ENCODE assay signal across 8 cellular contexts in the genomic region with DNA sequence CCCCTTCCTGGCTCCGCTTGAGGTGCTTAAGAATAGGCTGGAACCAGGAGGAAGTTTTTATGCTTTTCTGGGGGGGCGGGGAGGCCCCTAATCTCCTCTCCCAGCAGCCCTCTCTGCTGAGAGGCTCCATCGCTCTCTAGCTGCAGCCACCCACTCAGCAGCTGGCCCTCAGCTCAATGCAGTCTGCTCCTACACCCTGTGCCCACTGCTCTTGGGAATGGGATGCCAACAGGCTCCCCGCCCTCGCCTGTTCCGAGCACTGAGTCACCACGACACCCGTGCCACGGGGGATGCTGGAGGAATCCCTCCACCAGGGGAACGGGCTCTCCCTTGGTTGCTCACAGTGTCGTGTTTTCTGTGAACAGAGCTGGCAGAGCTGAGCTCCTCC. TPM values are rescaled to one million over a fixed set of nuclear protein-coding genes. Genes with fewer than 3 reads are reported as not detected.
A peak's percentile ranks its signal among the peaks of the same experiment; 100 is the strongest.
DNase-seq lines count a peak whose midpoint lies in the region; ATAC-seq and TF ChIP-seq lines count a peak whose summit lies in the region.

No MANE protein-coding gene starts in this region.

- H3K23ac ChIP-seq in mesendoderm (ENCODE audit: low read length) = no peak overlapping the region

- no peak overlapping the region for H3K4me2 ChIP-seq in mesendoderm (ENCODE audit: low read length)

- H2BK5ac ChIP-seq in mesendoderm (ENCODE audit: low read length) = no peak overlapping the region

- no peaks in the 10 kb centered on the region for H3K79me1 ChIP-seq in mesendoderm (ENCODE audit: low read length)

- no peaks in the 10 kb centered on the region for H3K36me3 ChIP-seq in mesendoderm (ENCODE audit: control insufficient read depth, insufficient read depth, low read length)
- peaks cover 0 to 12% (median 1%) of the 10 kb centered on the region in 4 donors for H3K36me3 ChIP-seq in upper lobe of left lung

- no peak for TF ChIP-seq POLR2A in upper lobe of left lung (IDR thresholded peaks at IDR 0.05)

- DNase-seq in activated naive CD4-positive, alpha-beta T cell treated with Interleukin-2 at 50 U/mL for 16 hours = peak; percentile 4
- no peak for DNase-seq in activated naive CD4-positive, alpha-beta T cell treated with anti-CD3 and anti-CD28 coated beads, Interleukin-2, amount 50 U/mL, for 16 hours
- no peak for DNase-seq in activated naive CD4-positive, alpha-beta T cell treated with anti-CD3 and anti-CD28 coated beads, Interleukin-2, amount 50 U/mL, for 72 hours (ENCODE audit: low spot score in 2 of 2)
- DNase-seq in mesendoderm (no peak), upper lobe of left lung (no peak), NCI-H524 treated with DMSO at 0.1 percent for 48 hours (lab: John Stamatoyannopoulos, UW) (no peak), left lobe of liver (ENCODE audit: low spot score) (no peak)

- H3K4ac ChIP-seq in mesendoderm (ENCODE audit: low read depth, low read length) = no peak overlapping the region

- H3K4me3 ChIP-seq in mesendoderm (ENCODE audit: low read length) = no peak overlapping the region
- H3K4me3 ChIP-seq in upper lobe of left lung = peak overlapping the region in 3 of 4 donors; percentile 76 to 93 (median 82)

- no peak overlapping the region for H2BK120ac ChIP-seq in mesendoderm (ENCODE audit: low read depth, low read length)

- no peak overlapping the region for H3K56ac ChIP-seq in mesendoderm (ENCODE audit: low read length)

- H3K27ac ChIP-seq in mesendoderm (ENCODE audit: low read depth, low read length) (no peak overlapping the region), upper lobe of left lung (peak overlapping the region; percentile 84 to 90 (median 86))

- H3K9me3 Mint-ChIP-seq in activated naive CD4-positive, alpha-beta T cell treated with anti-CD3 and anti-CD28 coated beads, Interleukin-2, amount 50 U/mL, for 72 hours = no peaks in the 10 kb centered on the region

- WGBS in mesendoderm (ENCODE audit: extremely low coverage, insufficient coverage, low lambda C conversion rate) = no CpG with 5 or more reads among the region's 11 CpGs
- WGBS in upper lobe of left lung, 2 donors = 38 to 63% methylated on average over 3 to 10 of the region's 11 CpGs

- TF ChIP-seq CTCF in upper lobe of left lung (IDR thresholded peaks at IDR 0.05) = no peak

- H4K5ac ChIP-seq in mesendoderm (ENCODE audit: low read length) = no peak overlapping the region

- H3K36me3 Mint-ChIP-seq in activated naive CD4-positive, alpha-beta T cell treated with anti-CD3 and anti-CD28 coated beads, Interleukin-2, amount 50 U/mL, for 72 hours = peaks cover 0 to 4% of the 10 kb centered on the region in 2 donors

- TF ChIP-seq EP300 in upper lobe of left lung (IDR thresholded peaks at IDR 0.05) = no peak

- no peaks in the 10 kb centered on the region for H3K9me3 ChIP-seq in upper lobe of left lung

- H3K27me3 ChIP-seq in mesendoderm (ENCODE audit: insufficient read depth, low read length, poor library complexity) (no peaks in the 10 kb centered on the region), upper lobe of left lung (no peaks in the 10 kb centered on the region)

- H3K4me1 ChIP-seq in mesendoderm (ENCODE audit: control insufficient read depth, low read depth, low read length) = peaks cover 8% of the 10 kb centered on the region
- H3K4me1 ChIP-seq in upper lobe of left lung = peaks cover 60 to 94% (median 85%) of the 10 kb centered on the region in 4 donors

- H3K18ac ChIP-seq in mesendoderm (ENCODE audit: low read length) = no peak overlapping the region

- H3K27ac Mint-ChIP-seq in activated naive CD4-positive, alpha-beta T cell treated with anti-CD3 and anti-CD28 coated beads, Interleukin-2, amount 50 U/mL, for 72 hours = peak overlapping the region; percentile 46 to 68

- H3K9ac ChIP-seq in mesendoderm (ENCODE audit: low read length) = peak overlapping the region; percentile 5

- no peaks in the 10 kb centered on the region for H3K79me2 ChIP-seq in mesendoderm (ENCODE audit: control insufficient read depth, insufficient read depth, low read length)

- no peak for ATAC-seq in activated naive CD4-positive, alpha-beta T cell treated with anti-CD3 and anti-CD28 coated beads, Interleukin-2, amount 50 U/mL, for 72 hours
- ATAC-seq in upper lobe of left lung (ENCODE audit: low FRiP score in 2 of 2) (no peak), left lobe of liver (no peak), HG03342 (IDR thresholded peaks at IDR 0.05; ENCODE audit: unreplicated experiment) (no peak)

- H2AK5ac ChIP-seq in mesendoderm (ENCODE audit: low read length) = no peak overlapping the region

- H2BK15ac ChIP-seq in mesendoderm (replicated peaks; ENCODE audit: low read depth) = no peak overlapping the region

- no peak overlapping the region for H4K8ac ChIP-seq in mesendoderm (ENCODE audit: low read depth, low read length)

RNA-seq across cellular contexts. Expression of gene SUSD2, which starts 23.5 kb away (rescaled TPM):
- total RNA-seq in activated naive CD4-positive, alpha-beta T cell treated with anti-CD3 and anti-CD28 coated beads, Interleukin-2, amount 50 U/mL, for 72 hours = 1 to 10 TPM in 1 of 2 donors, under 1 TPM in 1; 0.20 to 1.6 TPM
- 1.8 TPM for polyA plus RNA-seq in mesendoderm (2013, experiment 1 of 2)
- 1.6 TPM for polyA plus RNA-seq in mesendoderm (2013, experiment 2 of 2)
- total RNA-seq in upper lobe of left lung (100 to 1,000 TPM; 191 to 645 (median 348) TPM), left lobe of liver (1.4 TPM)

Comparison
In these comparisons a context has a peak if more than half of its experiments do, and no peak if none do; other contexts are left out.
1. RNA of gene SUSD2, which starts 23.5 kb away (total RNA-seq): 191 to 645 TPM in upper lobe of left lung; 0.20 to 1.6 TPM in activated naive CD4-positive, alpha-beta T cell treated with anti-CD3 and anti-CD28 coated beads, Interleukin-2, amount 50 U/mL, for 72 hours and 1.4 TPM in left lobe of liver (single experiment); every median in the first group is over 10 times any median in the second.